ENCODE assay signal across 8 cellular contexts in the genomic region with DNA sequence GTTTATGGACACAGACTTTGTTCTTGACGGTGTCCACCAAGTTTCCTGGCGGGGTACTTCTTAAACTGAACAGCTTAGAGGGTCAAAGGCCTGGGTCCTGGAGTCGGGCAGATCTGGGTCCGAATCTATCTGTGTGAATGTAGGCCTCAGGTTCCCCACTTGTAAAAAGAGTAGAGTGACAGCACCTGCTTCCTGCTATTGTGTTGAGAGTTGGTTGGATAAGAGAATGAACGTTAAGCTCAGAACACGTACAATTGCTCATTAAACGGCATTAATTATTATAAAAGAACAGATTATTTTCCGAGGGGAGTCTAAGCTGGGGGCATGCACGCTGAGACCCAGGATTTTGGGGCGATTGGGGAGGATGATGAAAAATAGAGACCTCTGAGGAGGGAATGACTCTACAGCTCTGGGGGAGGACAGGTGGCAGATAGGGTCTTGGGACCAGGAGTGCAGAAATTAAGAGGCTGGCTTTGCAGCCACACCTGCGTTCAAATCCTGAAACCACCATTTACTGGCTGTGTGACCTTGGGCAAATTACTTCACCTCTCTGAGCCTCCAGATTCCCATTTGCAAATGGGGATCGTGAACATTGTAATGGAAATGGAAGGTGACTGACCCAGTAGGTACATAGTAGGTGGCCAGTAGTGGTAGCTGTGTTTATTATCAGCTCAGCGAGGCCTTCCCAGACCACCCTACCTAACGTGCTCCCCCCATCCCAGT. TPM values are rescaled to one million over a fixed set of nuclear protein-coding genes. Genes with fewer than 3 reads are reported as not detected.
DNase-seq lines count a peak whose midpoint lies in the region; ATAC-seq, FAIRE-seq and TF ChIP-seq lines count a peak whose summit lies in the region.

No MANE protein-coding gene starts in this region.

- no peak for TF ChIP-seq POLR2A in GM12891 (IDR thresholded peaks at IDR 0.05; ENCODE audit: low read depth, low read length)
- TF ChIP-seq POLR2A in sigmoid colon (IDR thresholded peaks at IDR 0.05), result no peak

- H3K27me3 ChIP-seq in SJCRH30, result no peaks in the 10 kb centered on the region
- no peaks in the 10 kb centered on the region for H3K27me3 ChIP-seq in sigmoid colon

- TF ChIP-seq EP300 in sigmoid colon (IDR thresholded peaks at IDR 0.05), result no peak

- H3K36me3 ChIP-seq in SJCRH30, result no peaks in the 10 kb centered on the region
- no peaks in the 10 kb centered on the region for H3K36me3 ChIP-seq in sigmoid colon

- intact Hi-C loops in sigmoid colon (cut with DNase I), result no loop called here

- FAIRE-seq in GM12891 (lab: Jason Lieb, UNC), result no peak

- no peak for ATAC-seq in HG02981 (IDR thresholded peaks at IDR 0.05; ENCODE audit: unreplicated experiment)

- no peak overlapping the region for H3K27ac ChIP-seq in SJCRH30
- H3K27ac ChIP-seq in sigmoid colon, result peak overlapping the region in 3 of 4 donors; percentile 90 to 92 (median 91)

- DNase-seq in GM12891 (ENCODE audit: insufficient read length, low spot score) (no peak), SJCRH30 (no peak), fibroblast of pulmonary artery (ENCODE audit: low read depth) (no peak), sigmoid colon (no peak), AML-193 (lab: John Stamatoyannopoulos, UW) (no peak), NCI-H2029 (lab: John Stamatoyannopoulos, UW) (no peak), AG08396 (ENCODE audit: low spot score) (no peak)

- TF ChIP-seq CTCF in fibroblast of pulmonary artery (IDR thresholded peaks at IDR 0.05; ENCODE audit: low read length, missing control alignments) (no peak), sigmoid colon (IDR thresholded peaks at IDR 0.05) (no peak)

- WGBS in sigmoid colon, 2 donors, result 25 to 35% methylated on average over 14 of the region's 14 CpGs

- H3K4me3 ChIP-seq in SJCRH30 (peak overlapping the region; percentile 91), fibroblast of pulmonary artery (replicated peaks; ENCODE audit: low read depth, low read length) (peak overlapping the region; percentile 89), sigmoid colon (peak overlapping the region; percentile 81 to 98 (median 91))

- no peaks in the 10 kb centered on the region for H3K9me3 ChIP-seq in SJCRH30 (replicated peaks)
- no peaks in the 10 kb centered on the region for H3K9me3 ChIP-seq in sigmoid colon

- H3K4me1 ChIP-seq in SJCRH30, result peaks cover 6% of the 10 kb centered on the region; the same call in 1 of the 2 replicates
- H3K4me1 ChIP-seq in sigmoid colon, result peaks cover 0 to 72% (median 52%) of the 10 kb centered on the region in 4 donors

TF ChIP-seq in GM12891, 5 proteins besides CTCF, POLR2A, EP300 and RAD21:
- no peak for TF ChIP-seq SPI1 (IDR thresholded peaks at IDR 0.05; ENCODE audit: low read depth, low read length)
- TF ChIP-seq POU2F2 (IDR thresholded peaks at IDR 0.05; ENCODE audit: low read depth, low read length), result 0 out of 2 replicates have a peak, but pooled peaks have one; percentile 11
TF ChIP-seq in GM12891: peak in this region for 1.

RNA-seq across cellular contexts. Expression of a gene that starts 0.9 kb away (rescaled TPM):
- 12.4 TPM for polyA plus RNA-seq in GM12891 (2012; ENCODE audit: low read depth, missing spikeins)
- total RNA-seq in SJCRH30 (2014; rRNA removed; shearing (Covaris generic)), result 11.7 and 13.1 TPM in 2 replicates
- 10 to 100 TPM; 21.3 to 35.2 (median 29.5) TPM for total RNA-seq in sigmoid colon
- 10 to 100 TPM in 2 of 3 donors, 1 to 10 TPM in 1; 9.6 to 24.6 (median 10.6) TPM for polyA plus RNA-seq in sigmoid colon

RNA-seq across cellular contexts. Expression of a gene that starts 3.0 kb away (rescaled TPM):
- polyA plus RNA-seq in GM12891 (2012; ENCODE audit: low read depth, missing spikeins), result 8.4 TPM
- total RNA-seq in SJCRH30 (2014; rRNA removed; shearing (Covaris generic)), result 27.0 and 27.5 TPM in 2 replicates
- 10 to 100 TPM; 55.0 to 99.9 (median 77.4) TPM for total RNA-seq in sigmoid colon
- polyA plus RNA-seq in sigmoid colon, result 10 to 100 TPM; 13.9 to 24.7 (median 18.6) TPM
